ENCODE assay signal across 8 cellular contexts in the genomic region with DNA sequence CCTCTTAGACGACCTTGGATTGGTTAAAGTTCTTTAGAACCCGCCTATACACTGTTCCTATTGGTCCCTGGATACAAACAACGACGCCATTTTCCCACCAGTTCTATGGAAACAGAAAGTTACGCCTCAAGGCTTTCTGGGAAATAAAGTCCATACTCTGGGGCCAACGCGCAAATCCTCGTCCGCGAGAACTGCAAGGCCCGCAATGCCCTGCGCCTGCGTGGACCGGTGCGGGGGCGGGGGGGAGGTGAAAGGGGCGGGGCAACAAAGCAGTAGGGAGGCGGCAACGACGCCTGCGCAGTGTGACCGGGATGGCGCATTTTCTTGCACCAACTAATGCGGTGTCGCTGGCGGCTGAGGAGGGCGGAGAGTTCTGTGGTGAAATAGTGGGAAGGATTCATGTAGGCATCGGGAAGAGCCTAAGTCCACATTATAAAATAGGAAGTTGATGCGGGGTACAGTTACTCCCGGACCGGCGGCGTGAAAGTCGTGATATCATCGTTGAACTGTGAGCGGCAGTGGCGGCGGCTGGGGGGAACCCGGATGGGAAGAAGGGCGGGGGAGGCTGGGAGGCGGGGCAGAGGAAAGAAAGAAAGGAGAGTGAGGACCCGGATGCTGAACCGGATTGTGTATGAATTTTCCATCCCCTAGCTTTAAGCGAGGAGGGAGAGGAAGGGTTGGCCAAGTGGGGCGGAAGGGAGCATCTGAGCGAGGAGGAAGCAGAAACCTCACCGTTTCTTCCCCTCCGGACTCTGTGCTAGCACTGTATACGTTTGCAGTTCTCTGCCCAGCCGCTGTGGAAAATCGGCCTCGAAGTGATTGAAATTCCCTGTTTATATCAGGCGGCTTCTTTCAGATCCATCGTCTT. TPM values are rescaled to one million over a fixed set of nuclear protein-coding genes. Genes with fewer than 3 reads are reported as not detected.
DNase-seq lines count a peak whose midpoint lies in the region; TF ChIP-seq lines count a peak whose summit lies in the region.

A gene (plus strand): TSS at position 300 of the 868 bp plus-strand sequence. CDS start 6,695 bp downstream, outside the sequence.

- no peaks in the 10 kb centered on the region for H3K27me3 ChIP-seq in SJSA1 (replicated peaks)
- H3K27me3 ChIP-seq in neuron (ENCODE audit: insufficient read depth, low read length), result no peaks in the 10 kb centered on the region

- H3K4me1 ChIP-seq in SJSA1 (replicated peaks), result peaks cover 12% of the 10 kb centered on the region
- H3K4me1 ChIP-seq in neuron (ENCODE audit: insufficient read depth, low read length), result peaks cover 29% of the 10 kb centered on the region

- peak within 1 kb of the TSS; percentile 97 for H3K4me3 ChIP-seq in HFF-Myc (replicated peaks; ENCODE audit: low read depth, low read length)
- peak within 1 kb of the TSS; percentile 85 for H3K4me3 ChIP-seq in SJSA1
- H3K4me3 ChIP-seq in neuron (ENCODE audit: low read length), result peak within 1 kb of the TSS; percentile 93

- H3K36me3 ChIP-seq in SJSA1, result peaks cover 40% of the 10 kb centered on the region
- peaks cover 6% of the 10 kb centered on the region for H3K36me3 ChIP-seq in neuron (ENCODE audit: insufficient read depth, low read length)

- TF ChIP-seq CTCF in HFF-Myc (IDR thresholded peaks at IDR 0.05; ENCODE audit: low read depth, low read length, missing control alignments), result no peak

- H3K27ac ChIP-seq in SJSA1, result peak within 1 kb of the TSS; percentile 91

- peak; percentile 100 for DNase-seq in GM04503 (ENCODE audit: low read depth)
- DNase-seq in HFF-Myc (ENCODE audit: extremely low read depth, low read depth), result peak; percentile 100
- DNase-seq in MV-4-11 (lab: John Stamatoyannopoulos, UW), result peak; percentile 100
- peak; percentile 97 to 99 for DNase-seq in SJSA1 (ENCODE audit: low read depth in 1 of 2, low spot score in 2 of 2)
- DNase-seq in activated naive CD4-positive, alpha-beta T cell (lab: John Stamatoyannopoulos, UW), result peak; percentile 97 to 99 (median 98)
- peak; percentile 100 for DNase-seq in foreskin melanocyte
- peak; percentile 100 for DNase-seq in stromal cell of bone marrow (ENCODE audit: low read depth)

- no peaks in the 10 kb centered on the region for H3K9me3 ChIP-seq in SJSA1 (replicated peaks)
- no peaks in the 10 kb centered on the region for H3K9me3 ChIP-seq in neuron (ENCODE audit: low read length)

- H2AFZ ChIP-seq in neuron (ENCODE audit: low read depth, low read length), result peak within 1 kb of the TSS; percentile 39

RNA-seq across cellular contexts. Expression of the gene that starts here (rescaled TPM):
- 26.9 and 32.7 TPM in 2 replicates for total RNA-seq in SJSA1 (2014; rRNA removed; shearing (Covaris generic))

Comparison
In these comparisons a context has a peak if more than half of its experiments do, and no peak if none do; other contexts are left out.
1. Peak in every context shown above with its lines: DNase-seq, H3K4me3 ChIP-seq and H3K27ac ChIP-seq.